Comparison of ENCODE assay signal across 29 cellular contexts in the genomic region with DNA sequence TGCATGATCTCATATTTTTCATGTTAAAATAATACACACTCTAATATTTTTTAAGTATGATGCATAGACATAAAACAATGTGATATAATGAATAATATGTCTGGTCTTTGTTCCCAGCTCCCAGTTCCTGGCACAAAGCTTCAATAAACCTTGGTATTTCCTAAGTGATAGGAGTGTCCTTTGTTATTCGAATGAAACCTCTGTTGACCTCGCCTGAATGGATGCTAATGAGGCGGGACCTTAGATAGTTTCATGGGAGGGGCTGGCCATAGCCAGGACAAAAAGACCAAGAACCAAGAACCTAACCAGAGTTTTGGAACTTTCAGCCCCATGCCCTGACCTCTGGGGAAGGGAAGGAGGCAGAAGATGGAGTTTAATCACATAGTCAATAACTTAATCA.
DNase-seq lines count a peak whose midpoint lies in the region; ATAC-seq, FAIRE-seq and TF ChIP-seq lines count a peak whose summit lies in the region.
"Had no signal": no experiment of that assay in that cellular context is flagged by ENCODE, and none has a peak within 500 bp of the region (broad histone marks: within the 10 kb centered on the region; RNA-seq: fewer than 3 reads in every experiment).

No MANE protein-coding gene starts in this region.

- H3K4me3 Mint-ChIP-seq in GM23338 = no peak overlapping the region; the same call in 2 of the 3 replicates
- H3K4me3 Mint-ChIP-seq: activated B cell treated with CpG ODN at 0.5 μM for 24 hours; activated CD4-positive, alpha-beta memory T cell treated with anti-CD3 and anti-CD28 coated beads for 36 hours; activated naive CD8-positive, alpha-beta T cell; natural killer cell treated with Interleukin-12 subunit alpha and Interleukin-12 subunit beta and Interleukin-15 and Interleukin-18, amount 100 ng/mL, for 72 hours; stimulated activated naive CD8-positive, alpha-beta T cell treated with anti-CD3 and anti-CD28 coated beads, Interleukin-15, amount 100 ng/mL, for 72 hours had no signal

- H3F3A ChIP-seq in GM23338 (replicated peaks; ENCODE audit: low read depth) = no peaks in the 10 kb centered on the region

- DNase-seq in GM23338 (ENCODE audit: low spot score) (peak; percentile 76), dermis microvascular lymphatic vessel endothelial cell (ENCODE audit: low read depth in 2 of 2) (peak; percentile 84 to 92), left ventricle myocardium superior (no peak), mucosa of gallbladder (ENCODE audit: low spot score) (peak; percentile 24), UCSD-AML1 (lab: John Stamatoyannopoulos, UW; ENCODE audit: unreplicated experiment) (no peak), urothelium cell line (ENCODE audit: low spot score) (no peak)
- DNase-seq: activated B cell treated with CpG ODN at 0.5 μM for 24 hours; activated CD4-positive, alpha-beta memory T cell treated with anti-CD3 and anti-CD28 coated beads for 36 hours; activated CD8-positive, alpha-beta memory T cell treated with anti-CD3 and anti-CD28 coated beads, Interleukin-2, amount 50 U/mL, for 48 hours; Calu3; cerebellar nuclear complex; effector CD4-positive, alpha-beta T cell; EL; MG63; NCI-H2081 treated with DMSO at 0.1 percent for 48 hours; posterior cingulate gyrus; sigmoid colon; stimulated activated CD4-positive, alpha-beta T cell treated with anti-CD3 and anti-CD28 coated beads, Interleukin-15, amount 100 ng/mL, for 24 hours; stimulated activated naive CD8-positive, alpha-beta T cell treated with anti-CD3 and anti-CD28 coated beads, Interleukin-15, amount 100 ng/mL, for 72 hours; T-helper 9 cell had no signal

- ATAC-seq in GM23338 = peak; percentile 86
- peak; percentile 71 for ATAC-seq in left ventricle myocardium superior
- ATAC-seq in GM18867 (IDR thresholded peaks at IDR 0.05; ENCODE audit: unreplicated experiment) = no peak
- ATAC-seq in GM21737 (IDR thresholded peaks at IDR 0.05; ENCODE audit: unreplicated experiment) = no peak
- ATAC-seq: K562; natural killer cell treated with Interleukin-12 subunit alpha and Interleukin-12 subunit beta and Interleukin-15 and Interleukin-18, amount 100 ng/mL, for 72 hours; stimulated activated naive CD8-positive, alpha-beta T cell treated with anti-CD3 and anti-CD28 coated beads, Interleukin-15, amount 100 ng/mL, for 72 hours had no signal

- no peaks in the 10 kb centered on the region; the same call in 2 of the 3 replicates for H3K36me3 Mint-ChIP-seq in GM23338 (ENCODE audit: low read depth)
- H3K36me3 Mint-ChIP-seq: activated CD4-positive, alpha-beta memory T cell treated with anti-CD3 and anti-CD28 coated beads for 36 hours; activated naive CD8-positive, alpha-beta T cell; natural killer cell treated with Interleukin-12 subunit alpha and Interleukin-12 subunit beta and Interleukin-15 and Interleukin-18, amount 100 ng/mL, for 72 hours had no signal

- peaks cover 54% of the 10 kb centered on the region for H3K4me1 ChIP-seq in GM23338 (ENCODE audit: insufficient read depth)
- H3K4me1 ChIP-seq: sigmoid colon had no signal

- no peak for FAIRE-seq in urothelium cell line (lab: Jason Lieb, UNC)
- FAIRE-seq: K562 had no signal

- H3K4me3 ChIP-seq in GM23338 = no peak overlapping the region
- H3K4me3 ChIP-seq: ascending aorta, K562, MG63, sigmoid colon, tibial artery had no signal

- H3K4me1 Mint-ChIP-seq in GM23338 = peaks cover 55% of the 10 kb centered on the region
- H3K4me1 Mint-ChIP-seq: activated B cell treated with CpG ODN at 0.5 μM for 24 hours; stimulated activated naive CD8-positive, alpha-beta T cell treated with anti-CD3 and anti-CD28 coated beads, Interleukin-15, amount 100 ng/mL, for 72 hours had no signal

- peaks cover 10% of the 10 kb centered on the region for H3K27me3 Mint-ChIP-seq in GM23338 (ENCODE audit: insufficient read depth, low read depth, poor library complexity)
- H3K27me3 Mint-ChIP-seq: activated CD4-positive, alpha-beta memory T cell treated with anti-CD3 and anti-CD28 coated beads for 36 hours had no signal

- no peak overlapping the region; the same call in 1 of the 2 replicates for H3K27ac Mint-ChIP-seq in GM23338
- H3K27ac Mint-ChIP-seq: activated B cell treated with CpG ODN at 0.5 μM for 24 hours; activated CD4-positive, alpha-beta memory T cell treated with anti-CD3 and anti-CD28 coated beads for 36 hours; activated naive CD8-positive, alpha-beta T cell; activated T-helper 2 cell treated with anti-CD3 and anti-CD28 coated beads, Interferon-gamma antibody, Interleukin-2, Interleukin-4, amounts not matched to agents 10 μg/mL and 5 μg/mL and 100 μg/mL, durations not matched to agents 14 hours and 24 hours and 36 hours; natural killer cell treated with Interleukin-12 subunit alpha and Interleukin-12 subunit beta and Interleukin-15 and Interleukin-18, amount 100 ng/mL, for 72 hours had no signal

- peak overlapping the region; percentile 4; the same call in 1 of the 2 replicates for H3K4me2 ChIP-seq in GM23338

- TF ChIP-seq CTCF in GM23338 (conservative IDR thresholded peaks at IDR 0.05; ENCODE audit: low read depth in 2 of 2) = no peak

- no peaks in the 10 kb centered on the region for H3K36me3 ChIP-seq in GM23338 (ENCODE audit: insufficient read depth)
- H3K36me3 ChIP-seq: ascending aorta, MG63, sigmoid colon, tibial artery had no signal

- no peaks in the 10 kb centered on the region for H3K27me3 ChIP-seq in GM23338 (ENCODE audit: insufficient read depth)
- H3K27me3 ChIP-seq: ascending aorta, MG63, sigmoid colon, tibial artery had no signal

- no peaks in the 10 kb centered on the region; the same call in 2 of the 3 replicates for H3K9me3 Mint-ChIP-seq in GM23338
- H3K9me3 Mint-ChIP-seq: activated B cell treated with CpG ODN at 0.5 μM for 24 hours; activated CD4-positive, alpha-beta memory T cell treated with anti-CD3 and anti-CD28 coated beads for 36 hours; activated T-helper 2 cell treated with anti-CD3 and anti-CD28 coated beads, Interferon-gamma antibody, Interleukin-2, Interleukin-4, amounts not matched to agents 10 μg/mL and 5 μg/mL and 100 μg/mL, durations not matched to agents 14 hours and 24 hours and 36 hours; natural killer cell treated with Interleukin-12 subunit alpha and Interleukin-12 subunit beta and Interleukin-15 and Interleukin-18, amount 100 ng/mL, for 72 hours; stimulated activated naive CD8-positive, alpha-beta T cell treated with anti-CD3 and anti-CD28 coated beads, Interleukin-15, amount 100 ng/mL, for 72 hours had no signal

- peaks cover 9% of the 10 kb centered on the region; the same call in 1 of the 2 replicates for H3K9me2 ChIP-seq in GM23338 (ENCODE audit: insufficient read depth)

- no peak overlapping the region for H2AFZ ChIP-seq in GM23338

- intact Hi-C loops in left ventricle myocardium superior (cut with micrococcal nuclease) = no loop called here

- no peaks in the 10 kb centered on the region for H4K20me1 ChIP-seq in GM23338 (replicated peaks; ENCODE audit: insufficient read depth)

- no peak overlapping the region for H3K27ac ChIP-seq in GM23338 (ENCODE audit: low read depth)
- H3K27ac ChIP-seq: ascending aorta, C4-2B, sigmoid colon, tibial artery had no signal

- no peaks in the 10 kb centered on the region for H3K79me2 ChIP-seq in GM23338 (replicated peaks; ENCODE audit: insufficient read depth)

TF ChIP-seq in GM23338, 12 proteins besides CTCF, POLR2A, EP300 and RAD21 (continues in another document):
- no peak for TF ChIP-seq EZH2 (IDR thresholded peaks at IDR 0.05; ENCODE audit: low read depth, unreplicated experiment)

Comparison
In these comparisons a context has a peak if more than half of its experiments do, and no peak if none do; other contexts are left out.
1. ATAC-seq: peak in GM23338 (single experiment) and left ventricle myocardium superior (single experiment); none in GM18867 (single experiment) and GM21737 (single experiment).
2. DNase-seq: peak in GM23338 (single experiment), dermis microvascular lymphatic vessel endothelial cell (2 of 2) and mucosa of gallbladder (single experiment); none in left ventricle myocardium superior (single experiment), UCSD-AML1 (single experiment) and urothelium cell line (single experiment).